Comparison of ENCODE assay signal across 8 cellular contexts in the genomic region with DNA sequence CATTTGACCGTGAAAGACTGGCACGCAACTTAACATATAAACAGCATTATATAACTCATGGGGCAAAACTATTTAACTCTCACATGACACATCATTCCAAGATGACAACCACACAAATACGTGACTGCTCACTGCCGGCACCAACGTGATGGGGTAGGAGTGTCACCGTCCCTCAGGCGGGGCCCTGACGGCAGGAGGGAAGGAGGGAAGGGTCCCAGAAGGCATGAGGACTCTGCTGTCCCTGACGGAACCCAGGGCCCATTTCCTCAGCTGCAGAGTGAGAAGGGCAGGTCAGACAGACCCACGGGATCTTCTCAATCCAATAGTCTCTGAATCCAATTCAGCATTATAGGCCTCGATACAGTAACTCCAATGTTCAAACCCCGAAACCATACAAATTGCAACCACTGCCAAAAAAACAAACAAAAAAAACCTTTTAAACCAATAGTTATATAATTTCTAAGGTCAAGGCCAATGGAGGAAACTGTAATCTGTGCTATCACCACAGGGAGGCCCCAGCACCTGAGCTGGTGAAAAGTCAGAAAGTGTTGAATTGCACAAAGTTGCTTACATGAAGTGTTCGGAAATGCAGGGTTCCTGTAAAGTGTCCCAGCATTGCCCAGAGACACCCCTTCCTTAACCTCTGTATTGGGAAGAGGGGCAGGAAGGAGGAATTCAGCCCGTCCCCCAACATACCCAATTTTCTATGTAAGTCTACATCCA.
DNase-seq lines count a peak whose midpoint lies in the region; ATAC-seq, FAIRE-seq and TF ChIP-seq lines count a peak whose summit lies in the region.

No MANE protein-coding gene starts in this region.

- no peaks in the 10 kb centered on the region for H3K4me1 ChIP-seq in esophagus squamous epithelium

- no peaks in the 10 kb centered on the region for H3K9me3 ChIP-seq in esophagus squamous epithelium

- ATAC-seq in HG02970 (IDR thresholded peaks at IDR 0.05; ENCODE audit: low FRiP score, unreplicated experiment) (no peak), HG02884 (IDR thresholded peaks at IDR 0.05; ENCODE audit: unreplicated experiment) (no peak)

- peak; percentile 36; the same call in 1 of the 2 replicates for TF ChIP-seq CTCF in GM12874 (IDR thresholded peaks at IDR 0.05; ENCODE audit: insufficient read depth, low read depth, low read length)
- TF ChIP-seq CTCF in esophagus squamous epithelium (IDR thresholded peaks at IDR 0.05), result peak in 5 of 6 experiments; percentile 31 to 62 (median 42)
- TF ChIP-seq CTCF in retinal pigment epithelial cell (conservative IDR thresholded peaks at IDR 0.05; ENCODE audit: low read depth, low read length), result peak; percentile 71

- H3K27ac ChIP-seq in esophagus squamous epithelium, result no peak overlapping the region

- 73 to 80% methylated on average over 8 to 14 of the region's 14 CpGs for WGBS in esophagus squamous epithelium, 2 donors

- peaks cover 0 to 8% (median 0%) of the 10 kb centered on the region in 3 donors for H3K36me3 ChIP-seq in esophagus squamous epithelium

- DNase-seq in NCI-H774 (lab: John Stamatoyannopoulos, UW) (peak; percentile 15), esophagus squamous epithelium (lab: John Stamatoyannopoulos, UW) (no peak), retinal pigment epithelial cell (ENCODE audit: low read depth) (no peak), activated gamma-delta T cell (lab: John Stamatoyannopoulos, UW) (no peak), RCC 7860 (ENCODE audit: low spot score) (no peak)

- no peaks in the 10 kb centered on the region for H3K27me3 ChIP-seq in esophagus squamous epithelium

- intact Hi-C loops in esophagus squamous epithelium (cut with DNase I), result loop anchor here (10.0 kb wide), 1 partner anchor 370 kb away; no protein-coding TSS in a partner anchor

- H3K4me3 ChIP-seq in esophagus squamous epithelium (no peak overlapping the region), retinal pigment epithelial cell (ENCODE audit: low read length) (no peak overlapping the region)

- no peak for FAIRE-seq in RCC 7860 (lab: Jason Lieb, UNC)

- no peak for TF ChIP-seq POLR2A in esophagus squamous epithelium (IDR thresholded peaks at IDR 0.05)
